19 cellular contexts compared by ENCODE assay signal in the genomic region with DNA sequence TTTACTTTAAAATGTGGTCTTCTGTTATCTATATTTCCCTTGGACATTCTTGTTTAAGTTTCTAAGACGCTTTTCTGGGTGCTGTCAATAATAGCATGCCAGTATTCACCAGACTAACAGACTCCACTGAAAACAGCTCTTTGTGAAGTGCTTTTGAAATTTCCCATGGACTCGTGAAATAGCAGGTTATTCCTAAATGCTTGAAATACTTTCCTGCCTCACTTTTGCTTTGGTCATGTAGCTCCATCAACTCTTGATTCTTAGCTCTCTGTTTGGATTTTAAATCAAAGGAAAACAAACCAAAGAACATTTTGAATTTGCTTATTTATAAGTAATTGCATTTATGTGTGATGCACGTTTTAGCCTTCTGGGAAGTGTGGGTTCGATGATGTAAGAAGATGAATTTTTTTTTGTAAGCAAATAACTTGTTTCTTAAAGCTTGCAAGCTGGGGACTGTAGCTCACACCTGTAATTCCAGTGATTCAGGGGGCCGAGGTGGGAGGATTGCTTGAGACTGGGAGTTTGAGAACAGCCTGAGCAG.
DNase-seq lines count a peak whose midpoint lies in the region; ATAC-seq and TF ChIP-seq lines count a peak whose summit lies in the region.
"Had no signal": no experiment of that assay in that cellular context is flagged by ENCODE, and none has a peak within 500 bp of the region (broad histone marks: within the 10 kb centered on the region; RNA-seq: fewer than 3 reads in every experiment).

No MANE protein-coding gene starts in this region.

- no peak overlapping the region for H2AFZ ChIP-seq in osteoblast (ENCODE audit: low read length)

- DNase-seq in AG10803 (ENCODE audit: low read depth) (peak; percentile 42), OCI-M1 (lab: John Stamatoyannopoulos, UW) (peak; percentile 69), epithelial cell of esophagus (ENCODE audit: low read depth) (peak; percentile 28), osteoblast (ENCODE audit: insufficient read length, low spot score, missing footprints) (no peak), D341Med (ENCODE audit: low spot score) (no peak), DMS 273 treated with DMSO at 0.1 percent for 48 hours (lab: John Stamatoyannopoulos, UW) (no peak)
- DNase-seq: activated B cell treated with CpG ODN at 0.5 μM for 24 hours; activated CD4-positive, alpha-beta T cell treated with anti-CD3 and anti-CD28 coated beads, Interleukin-2, amount 50 U/mL, for 4 hours; activated CD8-positive, alpha-beta memory T cell treated with anti-CD3 and anti-CD28 coated beads, Interleukin-2, amount 50 U/mL, for 48 hours; activated naive CD8-positive, alpha-beta T cell treated with anti-CD3 and anti-CD28 coated beads for 36 hours; cortex of kidney; immature natural killer cell; NCI-H526 treated with DMSO at 0.1 percent for 48 hours; nucleus accumbens; stimulated activated CD4-positive, alpha-beta T cell treated with anti-CD3 and anti-CD28 coated beads, Interleukin-12 subunit alpha, Interleukin-12 subunit beta, amount 100 ng/mL, for 4 hours; stimulated activated naive CD8-positive, alpha-beta T cell treated with anti-CD3 and anti-CD28 coated beads, Interleukin-15, amount 100 ng/mL, for 72 hours; T1000 had no signal

- TF ChIP-seq CTCF in AG10803 (conservative IDR thresholded peaks at IDR 0.05; ENCODE audit: low read length) (no peak), epithelial cell of esophagus (IDR thresholded peaks at IDR 0.05; ENCODE audit: insufficient read depth, low read depth, low read length, missing control alignments) (no peak), osteoblast (IDR thresholded peaks at IDR 0.05; ENCODE audit: extremely low read depth, low read depth, low read length) (no peak)

- no peaks in the 10 kb centered on the region for H3K27me3 ChIP-seq in osteoblast (ENCODE audit: insufficient read depth, low read length)

- H3K4me3 ChIP-seq in AG10803 (ENCODE audit: low read length) = no peak overlapping the region
- H3K4me3 ChIP-seq in epithelial cell of esophagus (ENCODE audit: low read length) = peak overlapping the region; percentile 32
- no peak overlapping the region for H3K4me3 ChIP-seq in osteoblast (ENCODE audit: insufficient read depth, low read length)

- peaks cover 8% of the 10 kb centered on the region for H3K79me2 ChIP-seq in osteoblast (ENCODE audit: insufficient read depth, low read length)

- no peaks in the 10 kb centered on the region for H3K9me3 ChIP-seq in osteoblast (ENCODE audit: low read depth, low read length)

- no peak for ATAC-seq in HG02870 (IDR thresholded peaks at IDR 0.05; ENCODE audit: unreplicated experiment)
- no peak for ATAC-seq in HG03469 (IDR thresholded peaks at IDR 0.05; ENCODE audit: unreplicated experiment)
- ATAC-seq: stimulated activated naive CD8-positive, alpha-beta T cell treated with anti-CD3 and anti-CD28 coated beads, Interleukin-15, amount 100 ng/mL, for 72 hours had no signal

- H3K36me3 ChIP-seq in osteoblast (ENCODE audit: insufficient read depth, low read length) = no peaks in the 10 kb centered on the region

- H4K20me1 ChIP-seq in osteoblast (ENCODE audit: insufficient read depth, low read length) = no peaks in the 10 kb centered on the region

- H3K4me1 ChIP-seq in osteoblast (ENCODE audit: insufficient read depth, low read length) = peaks cover 57% of the 10 kb centered on the region

- peak overlapping the region; percentile 81 for H3K27ac ChIP-seq in osteoblast (ENCODE audit: low read depth, low read length)

- no peak overlapping the region for H3K4me2 ChIP-seq in osteoblast (ENCODE audit: insufficient read depth, low read length)

Comparison
In these comparisons a context has a peak if more than half of its experiments do, and no peak if none do; other contexts are left out.
1. DNase-seq: peak in AG10803 (single experiment), OCI-M1 (single experiment) and epithelial cell of esophagus (single experiment); none in osteoblast (single experiment), D341Med (single experiment) and DMS 273 treated with DMSO at 0.1 percent for 48 hours (single experiment).